Comparison of ENCODE assay signal across 1 cellular context in the genomic region with DNA sequence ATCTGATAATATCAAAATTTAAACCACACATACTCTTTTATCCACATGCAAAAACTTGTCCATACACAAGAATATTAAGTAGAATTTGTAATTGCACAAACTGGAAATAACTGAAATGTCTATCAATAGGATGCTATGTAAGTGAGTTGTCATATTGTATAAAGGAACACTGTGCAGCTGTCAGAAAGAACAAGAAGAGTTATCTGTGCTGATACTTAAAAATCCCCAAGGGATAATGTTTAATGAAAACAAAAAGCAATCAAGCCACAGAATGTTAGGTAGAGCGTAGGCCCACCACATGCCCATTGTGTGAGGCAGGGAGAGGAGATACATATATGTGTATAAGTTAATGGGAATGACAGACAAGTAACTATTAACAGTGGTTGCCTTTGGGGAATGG.
TF ChIP-seq lines count a peak whose summit lies in the region.

No MANE protein-coding gene starts in this region.

TF ChIP-seq in HepG2, 621 proteins besides CTCF, POLR2A, EP300 and RAD21 (continued from another document):
- TF ChIP-seq, protein P1, sequence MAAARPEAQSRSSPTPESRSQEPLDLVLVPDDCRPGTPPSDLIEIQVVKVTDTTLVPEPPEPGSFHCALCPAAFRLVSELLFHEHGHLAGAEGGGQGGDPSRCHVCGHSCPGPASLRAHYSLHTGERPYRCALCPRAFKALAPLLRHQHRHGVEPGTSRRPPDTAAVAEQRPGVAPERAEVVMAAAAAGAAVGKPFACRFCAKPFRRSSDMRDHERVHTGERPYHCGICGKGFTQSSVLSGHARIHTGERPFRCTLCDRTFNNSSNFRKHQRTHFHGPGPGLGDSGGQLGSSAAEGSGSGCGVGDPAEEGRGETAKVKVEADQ (CRISPR knock-in tag; IDR thresholded peaks at IDR 0.05; ENCODE audit: borderline replicate concordance): no peak
